19 cellular contexts compared by ENCODE assay signal in the genomic region with DNA sequence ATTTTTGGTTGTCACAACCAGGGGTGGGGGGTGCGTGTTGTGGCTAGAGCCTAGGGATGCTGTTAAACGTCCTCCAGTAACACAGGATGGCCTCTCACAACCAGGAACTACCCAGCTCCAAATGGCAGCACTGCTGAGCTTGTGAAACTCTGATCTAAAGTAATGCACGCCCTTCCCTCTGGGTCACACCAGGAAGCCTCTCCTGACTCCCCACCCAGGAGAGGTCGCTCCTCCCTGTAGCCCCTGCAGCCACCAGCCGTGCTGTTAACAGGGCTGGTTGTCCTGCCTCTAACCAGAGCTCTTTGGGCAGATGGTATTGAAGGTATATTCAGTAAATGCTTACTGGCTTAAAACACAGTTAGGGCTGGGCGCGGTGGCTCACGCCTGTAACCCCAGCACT.
"Had no signal": no experiment of that assay in that cellular context is flagged by ENCODE, and none has a peak within 500 bp of the region (broad histone marks: within the 10 kb centered on the region; RNA-seq: fewer than 3 reads in every experiment).

No MANE protein-coding gene starts in this region.

- H3K4me2 ChIP-seq: hepatocyte had no signal

- FAIRE-seq: endometrium, frontal cortex, pancreas had no signal

- DNase-seq: activated CD4-positive, alpha-beta T cell treated with anti-CD3 and anti-CD28 coated beads, Interleukin-2, amount 10 ng/mL, durations not matched to agents 24 days and 14 days; activated CD8-positive, alpha-beta memory T cell treated with anti-CD3 and anti-CD28 coated beads, Interleukin-2, amount 10 ng/mL, durations not matched to agents 7 days and 5 days; activated CD8-positive, alpha-beta T cell treated with anti-CD3 and anti-CD28 coated beads for 36 hours; activated gamma-delta T cell; activated T-cell treated with anti-CD3 and anti-CD28 coated beads for 4 hours; anterior cingulate cortex; erythroblast; glutamatergic neuron; nephron progenitor cell; pancreas; psoas muscle; substantia nigra; T-helper 9 cell; thyroid gland had no signal

- H3K4me3 ChIP-seq: hepatocyte, pancreas, psoas muscle, right atrium auricular region, thyroid gland had no signal

- H3K27ac ChIP-seq: hepatocyte, pancreas, psoas muscle, right atrium auricular region, thyroid gland had no signal

- H3K27me3 ChIP-seq: hepatocyte, pancreas, right atrium auricular region, thyroid gland had no signal

- H2AFZ ChIP-seq: hepatocyte had no signal

- ATAC-seq: activated CD4-positive, CD25-positive, alpha-beta regulatory T cell treated with anti-CD3 and anti-CD28 coated beads, Interleukin-2, amount 50 U/mL, for 24 hours; activated CD8-positive, alpha-beta memory T cell treated with anti-CD3 and anti-CD28 coated beads, Interleukin-2, amount 10 ng/mL, durations not matched to agents 7 days and 5 days; activated CD8-positive, alpha-beta T cell treated with anti-CD3 and anti-CD28 coated beads for 36 hours; pancreas; psoas muscle had no signal

- H3K79me2 ChIP-seq: hepatocyte had no signal

- H3K9me3 ChIP-seq: pancreas, psoas muscle, right atrium auricular region, thyroid gland had no signal

- H3K36me3 ChIP-seq: pancreas, right atrium auricular region, thyroid gland had no signal
